In the genomic region with DNA sequence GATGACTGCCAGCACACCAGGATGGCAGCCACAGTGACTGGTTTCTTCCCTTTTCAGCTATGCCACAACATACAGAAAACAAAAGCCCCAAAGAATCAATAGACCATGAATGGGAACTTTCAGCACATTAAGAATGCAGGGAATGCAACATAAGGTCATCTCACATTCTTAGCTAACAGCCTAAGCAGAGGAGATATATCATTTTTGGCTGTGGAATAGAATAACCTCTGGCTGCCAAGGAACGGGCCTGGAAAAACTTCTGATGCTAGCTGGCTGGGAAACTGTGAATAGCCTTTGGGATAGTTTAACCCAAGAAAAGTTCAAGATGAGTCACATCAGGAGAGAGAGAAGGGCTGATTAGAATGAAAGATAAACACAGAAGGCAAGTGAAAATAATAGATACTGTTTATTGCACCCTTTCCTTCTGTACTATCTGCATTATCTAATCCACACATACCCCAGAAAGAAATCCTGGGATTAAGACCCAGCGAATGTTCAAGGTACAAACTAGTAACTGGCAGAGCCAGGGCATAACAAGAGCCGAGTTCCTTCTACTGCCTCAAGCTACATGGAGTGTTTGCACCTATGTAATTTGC, we compare ENCODE assay signal across 10 cellular contexts.
DNase-seq lines count a peak whose midpoint lies in the region; FAIRE-seq and TF ChIP-seq lines count a peak whose summit lies in the region.
"Had no signal": no experiment of that assay in that cellular context is flagged by ENCODE, and none has a peak within 500 bp of the region (broad histone marks: within the 10 kb centered on the region; RNA-seq: fewer than 3 reads in every experiment).

No MANE protein-coding gene starts in this region.

- no peak overlapping the region for H2AFZ ChIP-seq in H1 (ENCODE audit: low read length)

- WGBS in H1 (ENCODE audit: extremely low coverage in 1 of 2, insufficient coverage in 1 of 2, insufficient read length in 1 of 2, insufficient replicate concordance in 2 of 2, low coverage in 1 of 2, low lambda C conversion rate in 2 of 2, missing lambda C conversion rate in 1 of 2), 2 experiments: 89% methylated on average over 3 of the region's 3 CpGs; no CpG with 5 or more reads in 1 of the 2 experiments

- TF ChIP-seq RAD21 in H1 (IDR thresholded peaks at IDR 0.05 in 1 of 2, conservative IDR thresholded peaks at IDR 0.05 in 1 of 2; ENCODE audit: low read depth in 2 of 2, low read length in 2 of 2): no peak

- H3K4me3 ChIP-seq in H1 (ENCODE audit: extremely low read depth in 1 of 4, insufficient read depth in 2 of 4, low read depth in 3 of 4, low read length in 4 of 4) (no peak overlapping the region), BE2C (ENCODE audit: low read depth, low read length) (no peak overlapping the region)
- H3K4me3 ChIP-seq: gastrocnemius medialis had no signal

- POLR2A ChIA-PET in H1 (lab: Charles Lee; ENCODE audit: partially characterized antibody): interaction anchor here (1.4 kb wide), 1 partner anchor 10 kb away, joined by 3 read pairs; no protein-coding TSS in a partner anchor

- no peak overlapping the region for H2AK5ac ChIP-seq in H1 (ENCODE audit: low read depth, low read length)

- peaks cover 0 to 3% (median 1%) of the 10 kb centered on the region in 4 experiments; a peak in 3 of 7 replicates for H3K4me1 ChIP-seq in H1 (replicated peaks in 1 of 4; ENCODE audit: control insufficient read depth in 3 of 4, insufficient read depth in 4 of 4, low read length in 3 of 4)
- peaks cover 5% of the 10 kb centered on the region for H3K4me1 ChIP-seq in BE2C

- TF ChIP-seq CTCF in H1 (IDR thresholded peaks at IDR 0.05; ENCODE audit: control extremely low read depth in 1 of 3, insufficient read depth in 1 of 3, low read depth in 1 of 3, low read length in 3 of 3) (no peak), BE2C (IDR thresholded peaks at IDR 0.05; ENCODE audit: low read depth, low read length) (no peak)

- H3K9me3 ChIP-seq in H1 (ENCODE audit: insufficient read depth in 2 of 2, low read depth in 1 of 2, low read length in 1 of 2) (no peaks in the 10 kb centered on the region), BE2C (no peaks in the 10 kb centered on the region)
- H3K9me3 ChIP-seq: gastrocnemius medialis had no signal

- no peak overlapping the region for H4K5ac ChIP-seq in H1 (ENCODE audit: insufficient read length, low read depth, low read length)

- no peak for TF ChIP-seq EP300 in H1 (IDR thresholded peaks at IDR 0.05; ENCODE audit: borderline replicate concordance in 1 of 2, low read depth in 2 of 2, low read length in 2 of 2)

- FAIRE-seq in H1 (lab: Jason Lieb, UNC): peak; percentile 24

- H3K4me2 ChIP-seq in H1 (ENCODE audit: insufficient read depth in 1 of 2, low read depth in 2 of 2, low read length in 2 of 2): no peak overlapping the region

- CTCF ChIA-PET in H1 (lab: Charles Lee; ENCODE audit: partially characterized antibody): interaction anchor here (1.3 to 1.8 kb wide), 2 partner anchors 12 to 91 kb away, joined by 3 read pairs; no protein-coding TSS in a partner anchor

- no peak overlapping the region for H3K23ac ChIP-seq in H1 (ENCODE audit: insufficient read length)

- H2BK15ac ChIP-seq in H1 (ENCODE audit: low read length): no peak overlapping the region

- H3K79me2 ChIP-seq in H1 (ENCODE audit: control insufficient read depth in 1 of 2, insufficient read depth in 2 of 2, low read length in 2 of 2): no peaks in the 10 kb centered on the region

- DNase-seq in AG20443 (ENCODE audit: low spot score): peak; percentile 81
- DNase-seq in NCI-H226: peak; percentile 97
- DNase-seq in H1 (ENCODE audit: low read depth in 1 of 2, low spot score in 2 of 2): peak in 1 of 2 experiments; percentile 15
- DNase-seq in myocyte (ENCODE audit: low read depth): peak; percentile 71
- no peak for DNase-seq in cerebellar cortex (ENCODE audit: low spot score)
- no peak for DNase-seq in putamen (ENCODE audit: low spot score)
- DNase-seq in cerebellum (ENCODE audit: low spot score): no peak
- no peak for DNase-seq in BE2C
- DNase-seq: gastrocnemius medialis; stimulated activated CD4-positive, alpha-beta T cell treated with anti-CD3 and anti-CD28 coated beads, Interleukin-2, amount 100 ng/mL, for 48 hours had no signal

- H3K79me1 ChIP-seq in H1 (ENCODE audit: low read depth, low read length): no peaks in the 10 kb centered on the region

- H3K4ac ChIP-seq in H1 (replicated peaks; ENCODE audit: insufficient read length, low read depth, low read length): no peak overlapping the region

- H3K27me3 ChIP-seq in H1 (replicated peaks in 1 of 4; ENCODE audit: control insufficient read depth in 3 of 4, extremely low read depth in 1 of 4, insufficient read depth in 3 of 4, low read length in 3 of 4) (no peaks in the 10 kb centered on the region), BE2C (no peaks in the 10 kb centered on the region)
- H3K27me3 ChIP-seq: gastrocnemius medialis had no signal

- H3K14ac ChIP-seq in H1 (ENCODE audit: insufficient read length): no peak overlapping the region

- no peak overlapping the region for H2BK20ac ChIP-seq in H1 (ENCODE audit: low read length)

- no peak overlapping the region for H3K56ac ChIP-seq in H1 (replicated peaks; ENCODE audit: insufficient read length, low read depth, low read length)

- no peaks in the 10 kb centered on the region for H4K20me1 ChIP-seq in H1 (replicated peaks in 1 of 2; ENCODE audit: control insufficient read depth in 1 of 2, insufficient read depth in 2 of 2, low read length in 2 of 2)

- no peak overlapping the region; a peak in 1 of 7 replicates for H3K9ac ChIP-seq in H1 (replicated peaks in 1 of 4; ENCODE audit: extremely low read depth in 1 of 4, low read depth in 3 of 4, low read length in 3 of 4)

- no peak overlapping the region for H2BK120ac ChIP-seq in H1 (replicated peaks; ENCODE audit: low read depth, low read length)

- H4K91ac ChIP-seq in H1 (replicated peaks; ENCODE audit: insufficient read length, low read length): no peak overlapping the region

- H4K8ac ChIP-seq in H1 (ENCODE audit: extremely low read depth, insufficient read depth, low read length): no peak overlapping the region

- H3K18ac ChIP-seq in H1 (ENCODE audit: extremely low read depth, low read length): no peak overlapping the region; the same call in 1 of the 2 replicates

- no peak overlapping the region for H2BK12ac ChIP-seq in H1 (ENCODE audit: low read depth, low read length)

- peaks cover 0 to 2% (median 0%) of the 10 kb centered on the region in 4 experiments; a peak in 1 of 8 replicates for H3K36me3 ChIP-seq in H1 (ENCODE audit: control insufficient read depth in 2 of 4, insufficient read depth in 4 of 4, low read length in 3 of 4)
- no peaks in the 10 kb centered on the region for H3K36me3 ChIP-seq in BE2C
- H3K36me3 ChIP-seq: gastrocnemius medialis had no signal

- no peak overlapping the region for H3K27ac ChIP-seq in H1 (ENCODE audit: low read depth, low read length)
- H3K27ac ChIP-seq: gastrocnemius medialis had no signal

- TF ChIP-seq POLR2A in H1 (IDR thresholded peaks at IDR 0.05; ENCODE audit: control extremely low read depth in 1 of 2, low read depth in 2 of 2, low read length in 2 of 2): no peak

- H3K23me2 ChIP-seq in H1 (ENCODE audit: low read depth, low read length): no peaks in the 10 kb centered on the region; the same call in 1 of the 2 replicates

- H2BK5ac ChIP-seq in H1 (ENCODE audit: low read depth, low read length): no peak overlapping the region

TF ChIP-seq in H1, 55 proteins besides CTCF, POLR2A, EP300 and RAD21:
- TF ChIP-seq RNF2 (IDR thresholded peaks at IDR 0.05; ENCODE audit: borderline replicate concordance, low read depth, low read length, missing control alignments, poor library complexity, severe bottlenecking) (no peak), SIRT6 (IDR thresholded peaks at IDR 0.05; ENCODE audit: low read length) (no peak), TEAD4 (IDR thresholded peaks at IDR 0.05; ENCODE audit: low read depth, low read length) (peak; percentile 76), CHD1 (IDR thresholded peaks at IDR 0.05; ENCODE audit: low read depth, low read length) (no peak), SRF (IDR thresholded peaks at IDR 0.05; ENCODE audit: low read depth, low read length) (no peak), TCF12 (IDR thresholded peaks at IDR 0.05; ENCODE audit: low read depth, low read length) (no peak), SP4 (IDR thresholded peaks at IDR 0.05; ENCODE audit: low read length) (no peak)
- TF ChIP-seq, protein P1, sequence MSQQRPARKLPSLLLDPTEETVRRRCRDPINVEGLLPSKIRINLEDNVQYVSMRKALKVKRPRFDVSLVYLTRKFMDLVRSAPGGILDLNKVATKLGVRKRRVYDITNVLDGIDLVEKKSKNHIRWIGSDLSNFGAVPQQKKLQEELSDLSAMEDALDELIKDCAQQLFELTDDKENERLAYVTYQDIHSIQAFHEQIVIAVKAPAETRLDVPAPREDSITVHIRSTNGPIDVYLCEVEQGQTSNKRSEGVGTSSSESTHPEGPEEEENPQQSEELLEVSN (IDR thresholded peaks at IDR 0.05): no peak

Comparison
In these comparisons a context has a peak if more than half of its experiments do, and no peak if none do; other contexts are left out.
1. DNase-seq: peak in AG20443 (single experiment), NCI-H226 (single experiment) and myocyte (single experiment); none in cerebellar cortex (single experiment), putamen (single experiment), cerebellum (single experiment) and BE2C (single experiment).